ENCODE assay signal across 8 cellular contexts in the genomic region with DNA sequence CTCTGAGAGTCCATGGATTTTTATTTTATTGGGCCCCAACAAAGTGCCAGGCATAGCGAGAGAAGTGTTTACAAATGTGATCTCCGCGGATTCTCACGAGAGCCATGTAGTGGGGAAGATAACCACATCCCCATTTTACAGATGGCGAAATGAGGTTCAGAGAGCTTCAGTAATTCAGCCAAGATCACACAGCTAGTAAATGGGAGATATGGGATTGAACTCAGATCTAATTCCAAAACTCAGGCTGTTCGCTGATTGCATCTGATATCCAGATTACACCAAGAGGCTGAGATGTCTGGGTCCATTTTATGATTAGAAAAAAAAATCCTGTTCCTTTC. TPM values are rescaled to one million over a fixed set of nuclear protein-coding genes. Genes with fewer than 3 reads are reported as not detected.
DNase-seq lines count a peak whose midpoint lies in the region; ATAC-seq and TF ChIP-seq lines count a peak whose summit lies in the region.

No MANE protein-coding gene starts in this region.

- H3K4me1 ChIP-seq in OCI-LY3 (ENCODE audit: low read length) = peaks cover 58% of the 10 kb centered on the region
- H3K4me1 ChIP-seq in endodermal cell (ENCODE audit: control insufficient read depth, insufficient read depth, low read length) = no peaks in the 10 kb centered on the region

- peak overlapping the region; percentile 89 for H3K4me2 ChIP-seq in OCI-LY3 (ENCODE audit: low read length)

- H3K4me1 Mint-ChIP-seq in endodermal cell = no peaks in the 10 kb centered on the region
- peaks cover 23% of the 10 kb centered on the region for H3K4me1 Mint-ChIP-seq in osteocyte (ENCODE audit: unreplicated experiment)

- no peaks in the 10 kb centered on the region for H3K36me3 ChIP-seq in OCI-LY3 (replicated peaks; ENCODE audit: low read depth, low read length)
- no peaks in the 10 kb centered on the region for H3K36me3 ChIP-seq in endodermal cell (ENCODE audit: control insufficient read depth, insufficient read depth, low read length)

- H3K9me3 ChIP-seq in OCI-LY3 (ENCODE audit: insufficient read depth, low read length) (no peaks in the 10 kb centered on the region), endodermal cell (ENCODE audit: control insufficient read depth, low read length) (no peaks in the 10 kb centered on the region)

- H3K27ac ChIP-seq in OCI-LY3 (ENCODE audit: low read length) (peak overlapping the region; percentile 56), endodermal cell (ENCODE audit: low read depth, low read length) (no peak overlapping the region)

- H3K36me3 Mint-ChIP-seq in endodermal cell (ENCODE audit: low read depth) (no peaks in the 10 kb centered on the region), osteocyte (ENCODE audit: unreplicated experiment) (no peaks in the 10 kb centered on the region)

- H3K4me3 Mint-ChIP-seq in endodermal cell (peak overlapping the region; percentile 74), osteocyte (ENCODE audit: unreplicated experiment) (peak overlapping the region; percentile 98)

- H3K27me3 ChIP-seq in OCI-LY3 (ENCODE audit: low read depth, low read length) = no peaks in the 10 kb centered on the region
- peaks cover 57% of the 10 kb centered on the region for H3K27me3 ChIP-seq in endodermal cell (ENCODE audit: control insufficient read depth, insufficient read depth, low read length, poor library complexity, severe bottlenecking)

- H3K27ac Mint-ChIP-seq in endodermal cell (no peak overlapping the region), osteocyte (ENCODE audit: unreplicated experiment) (peak overlapping the region; percentile 94)

- H3K27me3 Mint-ChIP-seq in endodermal cell (ENCODE audit: insufficient read depth) (peaks cover 48% of the 10 kb centered on the region), osteocyte (ENCODE audit: unreplicated experiment) (no peaks in the 10 kb centered on the region)

- peak overlapping the region; percentile 87 for H3K9ac ChIP-seq in OCI-LY3 (ENCODE audit: low read length)
- no peak overlapping the region for H3K9ac ChIP-seq in endodermal cell (ENCODE audit: extremely low read depth, low read length, poor library complexity, severe bottlenecking)

- peaks cover 48% of the 10 kb centered on the region for H3K79me2 ChIP-seq in OCI-LY3 (ENCODE audit: low read length)

- 35 to 57% methylated on average over 3 to 6 of the region's 6 CpGs for WGBS in endodermal cell (ENCODE audit: insufficient coverage in 1 of 2, insufficient read length in 1 of 2), 2 experiments

- DNase-seq in endodermal cell = no peak
- DNase-seq in osteocyte (ENCODE audit: extremely low spot score, unreplicated experiment) = no peak
- no peak for DNase-seq in globus pallidus (ENCODE audit: low spot score)
- no peak for DNase-seq in NK-92 treated with Interleukin-12 subunit alpha and Interleukin-12 subunit beta, amount 100 ng/mL, for 24 hours (lab: John Stamatoyannopoulos, UW)

- no peaks in the 10 kb centered on the region for H4K20me1 ChIP-seq in OCI-LY3 (ENCODE audit: insufficient read depth, low read length)

- ATAC-seq in GM18498 (IDR thresholded peaks at IDR 0.05; ENCODE audit: unreplicated experiment) (peak; percentile 3), GM18519 (IDR thresholded peaks at IDR 0.05; ENCODE audit: low FRiP score, unreplicated experiment) (no peak), HG03139 (IDR thresholded peaks at IDR 0.05; ENCODE audit: unreplicated experiment) (no peak)

- H3K9me3 Mint-ChIP-seq in endodermal cell (no peaks in the 10 kb centered on the region), osteocyte (ENCODE audit: unreplicated experiment) (no peaks in the 10 kb centered on the region)

- TF ChIP-seq CTCF in OCI-LY3 (IDR thresholded peaks at IDR 0.05; ENCODE audit: low read depth, low read length) (no peak), endodermal cell (conservative IDR thresholded peaks at IDR 0.05) (no peak), osteocyte (IDR thresholded peaks at IDR 0.05) (no peak)

- peak overlapping the region; percentile 96 for H3K4me3 ChIP-seq in OCI-LY3 (ENCODE audit: low read length)
- H3K4me3 ChIP-seq in endodermal cell (ENCODE audit: low read length) = peak overlapping the region; percentile 90

- peak overlapping the region; percentile 73 for H2AFZ ChIP-seq in OCI-LY3 (ENCODE audit: low read depth, low read length)

RNA-seq across cellular contexts. Expression of gene FAS, which starts 1.3 kb away (rescaled TPM):
- total RNA-seq in endodermal cell (under 1 TPM in 1 of 2 donors, not detected in 1; 0.95 TPM), osteocyte (6.9 and 8.8 TPM in 2 replicates)
- polyA plus RNA-seq in endodermal cell (2013, experiment 1 of 2) = 6.3 TPM
- 6.9 TPM for polyA plus RNA-seq in endodermal cell (2013, experiment 2 of 2)

RNA-seq across cellular contexts. Expression of gene ACTA2, which starts 39.3 kb away (rescaled TPM):
- total RNA-seq in endodermal cell = not detected
- 86.0 TPM for polyA plus RNA-seq in endodermal cell (2013, experiment 1 of 2)
- 99.5 TPM for polyA plus RNA-seq in endodermal cell (2013, experiment 2 of 2)
- total RNA-seq in osteocyte = 315 and 329 TPM in 2 replicates

Comparison
In these comparisons a context has a peak if more than half of its experiments do, and no peak if none do; other contexts are left out.
1. RNA of gene ACTA2, which starts 39.3 kb away (total RNA-seq): 315 to 329 TPM in osteocyte; not detected in endodermal cell; every median in the first group is over 100 times any median in the second.